ENCODE assay signal across 8 cellular contexts in the genomic region with DNA sequence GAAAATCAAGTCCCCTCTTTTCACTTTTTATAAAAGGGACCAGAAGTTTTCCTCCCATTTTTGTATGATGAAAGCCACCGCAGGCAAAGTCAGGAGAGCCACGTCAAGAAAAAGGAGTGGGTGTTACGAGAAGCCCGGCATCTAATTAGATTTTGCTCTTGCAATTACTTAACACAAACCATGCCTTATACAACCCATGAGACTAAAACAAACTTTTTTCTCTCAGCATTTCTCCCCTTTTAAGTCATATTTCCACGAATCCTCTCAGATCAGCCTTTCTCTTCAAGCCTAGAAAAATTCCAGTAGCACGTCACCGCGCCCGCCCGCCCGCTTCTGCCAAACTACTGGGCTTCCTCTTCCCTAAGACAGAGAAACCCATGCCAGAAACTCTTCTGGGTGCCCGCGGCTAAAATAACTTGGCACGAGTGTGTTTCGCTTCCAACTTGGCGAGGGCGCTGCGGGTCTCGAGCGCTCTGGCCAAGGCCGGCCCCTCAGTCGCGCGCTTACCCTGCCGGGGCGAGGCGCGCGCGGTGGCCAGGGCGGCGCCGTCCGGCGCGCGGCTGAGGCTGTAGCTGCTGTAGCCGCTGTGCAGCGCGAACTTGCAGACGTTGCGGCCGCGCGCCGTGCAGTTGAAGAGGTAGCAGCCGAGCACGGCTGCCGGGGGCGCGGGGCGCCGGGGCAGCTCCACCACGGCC. TPM values are rescaled to one million over a fixed set of nuclear protein-coding genes. Genes with fewer than 3 reads are reported as not detected.
DNase-seq lines count a peak whose midpoint lies in the region; ATAC-seq and TF ChIP-seq lines count a peak whose summit lies in the region.

No MANE protein-coding gene starts in this region.

- H3K27ac ChIP-seq in effector memory CD4-positive, alpha-beta T cell (ENCODE audit: insufficient read depth, low read length, poor library complexity, severe bottlenecking): peak overlapping the region; percentile 54

- intact Hi-C loops in lower leg skin (cut with DNase I; ENCODE audit: low total_unique reads): no loop called here

- 1% methylated on average over 20 to 26 of the region's 54 CpGs for WGBS in lower leg skin, 2 donors

- H3K27me3 ChIP-seq in effector memory CD4-positive, alpha-beta T cell (replicated peaks; ENCODE audit: control insufficient read depth, insufficient read depth, low read length, poor library complexity, severe bottlenecking): no peaks in the 10 kb centered on the region

- TF ChIP-seq CTCF in lower leg skin (IDR thresholded peaks at IDR 0.05): no peak

- peak overlapping the region; percentile 80 for H3K4me3 ChIP-seq in effector memory CD4-positive, alpha-beta T cell (ENCODE audit: insufficient read depth, low read depth, low read length, poor library complexity, severe bottlenecking)
- H3K4me3 ChIP-seq in lower leg skin (ENCODE audit: low read depth, poor library complexity, severe bottlenecking): peak overlapping the region; percentile 51

- H3K4me1 ChIP-seq in effector memory CD4-positive, alpha-beta T cell (ENCODE audit: control insufficient read depth, insufficient read depth, low read length, poor library complexity, severe bottlenecking): peaks cover 9% of the 10 kb centered on the region

- ATAC-seq in HG02588 (IDR thresholded peaks at IDR 0.05; ENCODE audit: unreplicated experiment): peak; percentile 27

- TF ChIP-seq POLR2A in lower leg skin (IDR thresholded peaks at IDR 0.05): no peak

- DNase-seq in NCI-H1417 (lab: John Stamatoyannopoulos, UW) (peak; percentile 42 to 92 (median 83)), NCI-H1417 treated with DMSO at 0.1 percent for 48 hours (lab: John Stamatoyannopoulos, UW) (no peak), NCI-H1105 treated with DMSO at 0.1 percent for 48 hours (lab: John Stamatoyannopoulos, UW) (peak; percentile 58), lower leg skin (ENCODE audit: low spot score in 2 of 2) (peak; percentile 67 to 95)
- peak; percentile 16 to 29 for DNase-seq in activated CD4-positive, alpha-beta T cell treated with anti-CD3 and anti-CD28 coated beads for 4 hours
- peak in 1 of 3 donors; percentile 22 for DNase-seq in effector memory CD4-positive, alpha-beta T cell
- peak; percentile 6 for DNase-seq in stimulated activated CD8-positive, alpha-beta memory T cell treated with anti-CD3 and anti-CD28 coated beads, Interleukin-12 subunit alpha, Interleukin-12 subunit beta, amount 100 ng/mL, for 4 hours (ENCODE audit: low read depth)

- H3K36me3 ChIP-seq in effector memory CD4-positive, alpha-beta T cell (ENCODE audit: control insufficient read depth, insufficient read depth, low read length): no peaks in the 10 kb centered on the region

- H3K9me3 ChIP-seq in effector memory CD4-positive, alpha-beta T cell (ENCODE audit: control insufficient read depth, low read length): no peaks in the 10 kb centered on the region

RNA-seq across cellular contexts. Expression of a gene that starts 1.1 kb away (rescaled TPM):
- total RNA-seq in lower leg skin: 10 to 100 TPM; 56.0 to 98.3 (median 78.4) TPM

RNA-seq across cellular contexts. Expression of a gene that starts 34.9 kb away (rescaled TPM):
- total RNA-seq in lower leg skin: 10 to 100 TPM; 20.8 to 48.5 (median 36.2) TPM

RNA-seq across cellular contexts. Expression of a gene that starts 59.9 kb away (rescaled TPM):
- total RNA-seq in lower leg skin: 1 to 10 TPM in 2 of 4 donors, under 1 TPM in 1, not detected in 1; 0.34 to 5.5 (median 4.5) TPM
